In the genomic region with DNA sequence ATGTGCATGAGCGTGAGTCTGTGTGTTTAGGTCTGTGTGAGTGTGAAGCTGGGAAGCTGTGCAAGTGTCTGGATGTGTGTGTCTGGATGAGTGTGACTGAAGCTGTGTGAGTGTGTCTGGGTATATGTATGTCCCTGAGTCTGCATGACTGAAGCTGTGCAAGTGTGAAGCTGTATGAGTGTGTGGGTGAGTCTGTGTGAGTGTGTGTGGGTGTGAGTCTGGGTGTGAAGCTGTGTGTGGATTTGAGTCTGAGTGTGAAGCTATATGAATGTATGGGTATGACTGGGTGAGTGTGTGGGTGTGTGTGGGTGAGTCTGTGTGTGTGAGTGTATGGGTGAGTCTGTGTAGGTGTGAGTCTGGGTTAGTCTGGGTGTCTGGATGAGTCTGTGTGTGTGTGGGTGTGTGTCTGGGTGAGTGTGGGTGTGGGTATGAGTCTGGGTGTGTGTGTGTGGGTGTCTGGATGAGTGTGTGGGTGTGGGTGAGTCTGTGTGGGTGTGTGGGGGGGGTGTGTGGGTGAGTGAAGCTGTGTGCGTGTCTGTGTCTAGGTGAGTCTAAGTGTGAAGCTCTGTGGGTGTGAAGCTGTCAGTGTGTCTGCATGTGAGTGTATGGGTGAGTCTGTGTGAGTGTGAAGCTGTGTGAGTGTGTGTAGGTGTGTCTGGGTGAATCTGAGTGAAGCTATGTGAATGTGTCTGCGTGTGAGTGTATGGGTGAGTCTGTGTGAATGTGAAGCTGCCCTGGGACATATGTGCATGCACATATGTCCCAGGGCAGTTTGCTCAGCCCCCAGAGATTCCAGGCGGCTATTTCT, we compare ENCODE assay signal across 23 cellular contexts. TPM values are rescaled to one million over a fixed set of nuclear protein-coding genes. Genes with fewer than 3 reads are reported as not detected.
A peak's percentile ranks its signal among the peaks of the same experiment; 100 is the strongest.
DNase-seq lines count a peak whose midpoint lies in the region; ATAC-seq, FAIRE-seq and TF ChIP-seq lines count a peak whose summit lies in the region.
"Had no signal": no experiment of that assay in that cellular context is flagged by ENCODE, and none has a peak within 500 bp of the region (broad histone marks: within the 10 kb centered on the region; RNA-seq: fewer than 3 reads in every experiment).

No MANE protein-coding gene starts in this region.

- H3K9ac ChIP-seq in K562 (ENCODE audit: insufficient read depth in 1 of 2, low read depth in 2 of 2, low read length in 2 of 2) (no peak overlapping the region), mesenchymal stem cell (ENCODE audit: low read length) (no peak overlapping the region)

- H3K23ac ChIP-seq in mesenchymal stem cell (ENCODE audit: low read length in 2 of 2): no peak overlapping the region

- H3K4me2 ChIP-seq in K562 (ENCODE audit: insufficient read depth, low read length) (no peak overlapping the region), mesenchymal stem cell (ENCODE audit: low read length, poor library complexity, severe bottlenecking) (no peak overlapping the region)
- H3K4me2 ChIP-seq: GM23338 had no signal

- TF ChIP-seq EP300 in K562 (IDR thresholded peaks at IDR 0.05; ENCODE audit: low read length): no peak

- no peak overlapping the region for H2BK15ac ChIP-seq in mesenchymal stem cell (ENCODE audit: low read depth, poor library complexity, severe bottlenecking)

- peaks cover 15 to 34% of the 10 kb centered on the region in 2 experiments; a peak in 4 of 5 replicates for H3K27me3 ChIP-seq in K562 (ENCODE audit: control insufficient read depth in 2 of 2, insufficient read depth in 2 of 2, low read length in 2 of 2)
- H3K27me3 ChIP-seq in mesenchymal stem cell (ENCODE audit: control insufficient read depth in 1 of 2, insufficient read depth in 1 of 2, low read length in 2 of 2): peaks cover 0 to 14% of the 10 kb centered on the region in 2 experiments
- H3K27me3 ChIP-seq in upper lobe of right lung: peaks cover 13% of the 10 kb centered on the region
- H3K27me3 ChIP-seq: BE2C, MG63, SJSA1 had no signal

- WGBS in K562 (ENCODE audit: insufficient coverage, low coverage, missing lambda C conversion rate): 0% methylated on average over 4 of the region's 4 CpGs
- 87% methylated on average over 4 of the region's 4 CpGs for WGBS in mesenchymal stem cell

- intact Hi-C loops in activated CD4-positive, alpha-beta T cell treated with anti-CD3 and anti-CD28 coated beads, Interleukin-2, amount 10 ng/mL, durations not matched to agents 24 days and 14 days (cut with micrococcal nuclease): no loop called here
- intact Hi-C loops in K562 (cut with micrococcal nuclease) (no loop called here), upper lobe of right lung (cut with DNase I) (no loop called here)

- no TSS peak for BruUV-seq in K562 (replicated peaks; lab: Mats Ljungman, UMichigan)

- no peak overlapping the region for H3K27ac Mint-ChIP-seq in activated CD4-positive, alpha-beta T cell treated with anti-CD3 and anti-CD28 coated beads, Interleukin-2, amount 10 ng/mL, durations not matched to agents 24 days and 14 days
- H3K27ac Mint-ChIP-seq: CD14-positive monocyte, GM23338 had no signal

- CTCF ChIA-PET in K562 (lab: Yijun Ruan, JAX; ENCODE audit: low intra/inter-chr PET ratio): no interaction called here

- H3K27ac ChIP-seq in K562 (ENCODE audit: extremely low read depth, low read depth, low read length) (no peak overlapping the region), mesenchymal stem cell (ENCODE audit: low read length, poor library complexity, severe bottlenecking) (no peak overlapping the region), upper lobe of right lung (no peak overlapping the region)
- H3K27ac ChIP-seq: 22Rv1, SJSA1 had no signal

- TF ChIP-seq RAD21 in K562 (CRISPR knock-in tag; conservative IDR thresholded peaks at IDR 0.05 in 1 of 2, IDR thresholded peaks at IDR 0.05 in 1 of 2): no peak

- H3K4me3 Mint-ChIP-seq in activated CD4-positive, alpha-beta T cell treated with anti-CD3 and anti-CD28 coated beads, Interleukin-2, amount 10 ng/mL, durations not matched to agents 24 days and 14 days: no peak overlapping the region
- H3K4me3 Mint-ChIP-seq: CD14-positive monocyte, GM23338 had no signal

- no peak overlapping the region for H3K18ac ChIP-seq in mesenchymal stem cell (ENCODE audit: low read depth in 1 of 2, low read length in 2 of 2)

- H3K36me3 ChIP-seq in K562 (ENCODE audit: control insufficient read depth, insufficient read depth, low read length) (no peaks in the 10 kb centered on the region), mesenchymal stem cell (ENCODE audit: control insufficient read depth in 1 of 2, insufficient read depth in 2 of 2, low read depth in 1 of 2, low read length in 2 of 2) (no peaks in the 10 kb centered on the region), upper lobe of right lung (no peaks in the 10 kb centered on the region)
- H3K36me3 ChIP-seq: BE2C, MG63, SJSA1 had no signal

- POLR2A ChIA-PET in K562 (lab: Yijun Ruan, JAX): no interaction called here

- H2AFZ ChIP-seq in K562 (ENCODE audit: low read depth, low read length) (no peak overlapping the region), mesenchymal stem cell (ENCODE audit: low read depth, low read length) (no peak overlapping the region)

- no peaks in the 10 kb centered on the region for H3K36me3 Mint-ChIP-seq in activated CD4-positive, alpha-beta T cell treated with anti-CD3 and anti-CD28 coated beads, Interleukin-2, amount 10 ng/mL, durations not matched to agents 24 days and 14 days (ENCODE audit: low read depth)
- H3K36me3 Mint-ChIP-seq: CD14-positive monocyte had no signal

- no peaks in the 10 kb centered on the region for H4K20me1 ChIP-seq in K562 (replicated peaks; ENCODE audit: control insufficient read depth, insufficient read depth, low read length)

- H2BK120ac ChIP-seq in mesenchymal stem cell (ENCODE audit: low read depth, low read length): no peak overlapping the region

- no peak for TF ChIP-seq CTCF in K562 (IDR thresholded peaks at IDR 0.05 in 2 of 3, conservative IDR thresholded peaks at IDR 0.05 in 1 of 3; ENCODE audit: insufficient read depth in 2 of 3, low read depth in 1 of 3, low read length in 3 of 3)
- no peak for TF ChIP-seq CTCF in upper lobe of right lung (IDR thresholded peaks at IDR 0.05)

- no peak overlapping the region for H2AK5ac ChIP-seq in mesenchymal stem cell (ENCODE audit: low read length, severe bottlenecking)

- H2BK5ac ChIP-seq in mesenchymal stem cell (ENCODE audit: low read depth, low read length, poor library complexity, severe bottlenecking): no peak overlapping the region

- no peaks in the 10 kb centered on the region for H3K9me3 ChIP-seq in K562 (replicated peaks; ENCODE audit: control insufficient read depth, insufficient read depth, low read depth, low read length)
- H3K9me3 ChIP-seq in mesenchymal stem cell (ENCODE audit: control insufficient read depth, low read length): no peaks in the 10 kb centered on the region
- peaks cover 1% of the 10 kb centered on the region for H3K9me3 ChIP-seq in upper lobe of right lung
- H3K9me3 ChIP-seq: BE2C, MG63, SJSA1 had no signal

- in situ Hi-C loops in K562 (cut with MboI): no loop called here

- H3K4me1 ChIP-seq in K562 (replicated peaks in 1 of 2; ENCODE audit: control insufficient read depth in 2 of 2, insufficient read depth in 2 of 2, low read length in 2 of 2): no peaks in the 10 kb centered on the region
- H3K4me1 ChIP-seq in mesenchymal stem cell (ENCODE audit: control insufficient read depth, insufficient read depth, low read depth, low read length): no peaks in the 10 kb centered on the region
- H3K4me1 ChIP-seq in upper lobe of right lung: no peaks in the 10 kb centered on the region
- H3K4me1 ChIP-seq: BE2C, SJSA1 had no signal

- H3K4ac ChIP-seq in mesenchymal stem cell (ENCODE audit: low read depth in 1 of 2, low read length in 2 of 2): no peak overlapping the region

- H3K4me1 Mint-ChIP-seq in activated CD4-positive, alpha-beta T cell treated with anti-CD3 and anti-CD28 coated beads, Interleukin-2, amount 10 ng/mL, durations not matched to agents 24 days and 14 days: no peaks in the 10 kb centered on the region
- H3K4me1 Mint-ChIP-seq: CD14-positive monocyte, GM23338 had no signal

- no peak overlapping the region for H4K8ac ChIP-seq in mesenchymal stem cell (ENCODE audit: low read length)

- peaks cover 4% of the 10 kb centered on the region for H3K27me3 Mint-ChIP-seq in activated CD4-positive, alpha-beta T cell treated with anti-CD3 and anti-CD28 coated beads, Interleukin-2, amount 10 ng/mL, durations not matched to agents 24 days and 14 days

- H3K79me2 ChIP-seq in K562 (ENCODE audit: control insufficient read depth, insufficient read depth, low read length): no peaks in the 10 kb centered on the region

- H2BK12ac ChIP-seq in mesenchymal stem cell (ENCODE audit: low read length in 2 of 2): no peak overlapping the region

- H3K79me1 ChIP-seq in mesenchymal stem cell (replicated peaks; ENCODE audit: low read length, poor library complexity, severe bottlenecking): no peaks in the 10 kb centered on the region

- no peaks in the 10 kb centered on the region for H3K9me3 Mint-ChIP-seq in activated CD4-positive, alpha-beta T cell treated with anti-CD3 and anti-CD28 coated beads, Interleukin-2, amount 10 ng/mL, durations not matched to agents 24 days and 14 days
- H3K9me3 Mint-ChIP-seq: GM23338 had no signal

- H3K9me1 ChIP-seq in K562 (ENCODE audit: control insufficient read depth, insufficient read depth, low read length): no peaks in the 10 kb centered on the region

- no peak overlapping the region for H3K4me3 ChIP-seq in K562
- H3K4me3 ChIP-seq in mesenchymal stem cell (ENCODE audit: insufficient read depth in 1 of 2, low read depth in 1 of 2, low read length in 2 of 2): no peak overlapping the region
- H3K4me3 ChIP-seq in upper lobe of right lung: no peak overlapping the region
- H3K4me3 ChIP-seq: GM23338, MG63, SJSA1 had no signal

- peak; percentile 38 for DNase-seq in activated CD4-positive, alpha-beta T cell treated with anti-CD3 and anti-CD28 coated beads, Interleukin-2, amount 10 ng/mL, durations not matched to agents 24 days and 14 days
- DNase-seq in activated CD4-positive, alpha-beta T cell treated with anti-CD3 and anti-CD28 coated beads for 1 hour: no peak
- DNase-seq in K562 (ENCODE audit: extremely low read depth in 1 of 4, low spot score in 3 of 4): no peak
- no peak for DNase-seq in mesenchymal stem cell
- no peak for DNase-seq in upper lobe of right lung
- DNase-seq in activated naive CD4-positive, alpha-beta T cell (lab: John Stamatoyannopoulos, UW): no peak
- no peak for DNase-seq in COLO668 (lab: John Stamatoyannopoulos, UW; ENCODE audit: unreplicated experiment)
- no peak for DNase-seq in medulla oblongata (ENCODE audit: extremely low spot score)
- DNase-seq: ACHN; BE2C; HCEC 1CT; KG1; MG63; NCI-H2029; NCI-H446 treated with DMSO at 0.1 percent for 48 hours; NCI-H526; NK-92 treated with Interleukin-12 subunit alpha and Interleukin-12 subunit beta, amount 100 ng/mL, for 24 hours; PC-3 had no signal

- no peak for TF ChIP-seq POLR2A in K562 (conservative IDR thresholded peaks at IDR 0.05)

- peak overlapping the region; percentile 53 for H4K91ac ChIP-seq in mesenchymal stem cell (ENCODE audit: low read length)

- no peak for FAIRE-seq in K562 (lab: Jason Lieb, UNC)
- FAIRE-seq: D721Med had no signal

- ATAC-seq in K562 (no peak), upper lobe of right lung (peak; percentile 49)
- ATAC-seq: PC-3 had no signal

- H3K14ac ChIP-seq in mesenchymal stem cell (ENCODE audit: low read length in 2 of 2): peak overlapping the region in 1 of 2 experiments; percentile 3

RNA-seq across cellular contexts. Expression of gene MINAR1, which starts 20.3 kb away (rescaled TPM):
- total RNA-seq in activated CD4-positive, alpha-beta T cell treated with anti-CD3 and anti-CD28 coated beads, Interleukin-2, amount 10 ng/mL, durations not matched to agents 24 days and 14 days: 0.64 and 0.65 TPM in 2 replicates
- total RNA-seq in K562 (2011; cell fraction: chromatin; rRNA removed; ENCODE audit: low replicate concordance): 1.2 and 1.8 TPM in 2 replicates
- total RNA-seq in K562 (2011; cell fraction: nucleolus; rRNA removed): 0.33 and 0.66 TPM in 2 replicates
- 0.88 and 1.3 TPM in 2 replicates for total RNA-seq in K562 (2011; cell fraction: nucleoplasm; rRNA removed)
- total RNA-seq in K562 (2014; rRNA removed) (0.50 and 0.65 TPM in 2 replicates), K562 (2014; rRNA removed; fragmentation: Illumina TruSeq; extraction: Trizol) (0.77 and 0.80 TPM in 2 replicates), K562 (2015; rRNA removed; fragmentation: Illumina TruSeq; extraction: Trizol) (1.2 and 1.3 TPM in 2 replicates), K562 (2021) (0.72 and 0.89 TPM in 2 replicates), upper lobe of right lung (0.26 TPM)
- polyA plus RNA-seq in K562 (2011; rRNA removed) (0.25 and 0.47 TPM in 2 replicates), K562 (2014; fragmentation: Illumina TruSeq; extraction: Trizol) (0.60 and 1.2 TPM in 2 replicates), K562 (2014; fragmentation: Nextera tagmentation; extraction: Ambion mirVana) (under 1 TPM; 0.21 to 0.31 TPM), K562 (2014; rRNA removed) (0.49 and 0.52 TPM in 2 replicates)
- 0.19 and 0.27 TPM in 2 replicates for polyA plus RNA-seq in K562 (2011; cell fraction: cytosol; rRNA removed)
- polyA plus RNA-seq in K562 (2011; cell fraction: nucleus; rRNA removed): 1.2 and 1.7 TPM in 2 replicates
- polyA plus RNA-seq in K562 (2012): 0.52 and 1.1 TPM in 2 replicates
- 0.91 and 1.7 TPM in 2 replicates for polyA minus RNA-seq in K562 (2011; rRNA and poly(A)+ RNA removed)
- 0.48 and 0.64 TPM in 2 replicates for polyA minus RNA-seq in K562 (2011; cell fraction: cytosol; rRNA and poly(A)+ RNA removed)
- polyA minus RNA-seq in K562 (2011; cell fraction: nucleus; rRNA and poly(A)+ RNA removed): 0.27 and 1.00 TPM in 2 replicates
- polyA plus RNA-seq in mesenchymal stem cell (2013, experiment 1 of 2): 1.1 TPM
- 1.3 TPM for polyA plus RNA-seq in mesenchymal stem cell (2013, experiment 2 of 2)
